18 cellular contexts compared by ENCODE assay signal in the genomic region with DNA sequence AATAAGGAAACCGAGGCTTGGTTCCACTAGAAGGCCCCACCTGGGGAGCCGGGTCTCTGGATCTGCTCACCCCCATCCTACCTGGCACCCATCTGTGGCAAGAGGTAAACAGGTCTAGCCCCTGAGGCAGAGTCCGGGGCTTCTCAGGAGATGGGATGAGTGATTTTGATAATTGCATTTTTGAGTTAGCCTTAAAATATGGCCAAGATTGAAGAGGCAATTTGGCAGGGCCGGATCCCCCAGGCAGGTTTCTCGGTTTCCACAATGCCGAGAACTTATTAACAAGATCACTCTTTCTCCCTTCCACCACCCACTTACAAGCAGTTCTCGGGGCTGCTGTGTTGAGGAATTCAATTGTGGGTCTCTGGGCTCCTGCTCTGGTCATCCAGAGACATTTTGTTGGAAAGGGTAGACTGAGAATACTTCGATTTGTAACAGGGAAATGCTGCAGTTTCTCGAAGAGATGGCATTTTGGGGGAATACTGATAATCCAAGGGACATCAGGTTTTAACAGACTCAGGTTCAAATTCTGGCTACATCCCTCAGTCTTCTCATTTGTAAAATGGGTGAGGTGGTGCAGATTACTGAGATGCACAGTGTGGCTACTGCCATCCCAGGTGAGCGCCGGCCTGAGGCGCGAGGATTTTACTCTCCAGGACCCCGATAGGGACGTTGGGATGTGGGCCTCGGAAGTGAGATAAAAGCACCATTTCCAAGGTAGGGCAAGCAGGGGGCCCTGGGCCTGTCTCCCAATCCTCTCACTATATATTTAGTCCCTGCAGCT.
A peak's percentile ranks its signal among the peaks of the same experiment; 100 is the strongest.
DNase-seq lines count a peak whose midpoint lies in the region; ATAC-seq, FAIRE-seq and TF ChIP-seq lines count a peak whose summit lies in the region.
"Had no signal": no experiment of that assay in that cellular context is flagged by ENCODE, and none has a peak within 500 bp of the region (broad histone marks: within the 10 kb centered on the region; RNA-seq: fewer than 3 reads in every experiment).

No MANE protein-coding gene starts in this region.

- WGBS in body of pancreas, 2 donors = 73 to 78% methylated on average over 14 to 16 of the region's 16 CpGs
- WGBS in sigmoid colon, 2 donors = 56 to 82% methylated on average over 16 of the region's 16 CpGs

- ATAC-seq in body of pancreas (no peak), GM18520 (IDR thresholded peaks at IDR 0.05; ENCODE audit: unreplicated experiment) (no peak), HG03097 (IDR thresholded peaks at IDR 0.05; ENCODE audit: low FRiP score, unreplicated experiment) (no peak)
- ATAC-seq: SK-N-SH treated with all-trans-retinoic acid at 6 μM for 48 hours had no signal

- H3K4me1 ChIP-seq in body of pancreas = peaks cover 38% of the 10 kb centered on the region
- peaks cover 0 to 8% (median 0%) of the 10 kb centered on the region in 4 donors for H3K4me1 ChIP-seq in sigmoid colon
- H3K4me1 ChIP-seq: HAP-1 had no signal

- TF ChIP-seq POLR2A in body of pancreas (IDR thresholded peaks at IDR 0.05) = no peak
- no peak for TF ChIP-seq POLR2A in sigmoid colon (IDR thresholded peaks at IDR 0.05)
- no peak for TF ChIP-seq POLR2A in GM12891 (IDR thresholded peaks at IDR 0.05; ENCODE audit: low read depth, low read length)

- H3K27me3 ChIP-seq in body of pancreas (no peaks in the 10 kb centered on the region), sigmoid colon (no peaks in the 10 kb centered on the region)
- H3K27me3 ChIP-seq: MG63 had no signal

- H3K9me3 ChIP-seq in body of pancreas = no peaks in the 10 kb centered on the region
- H3K9me3 ChIP-seq in sigmoid colon = no peaks in the 10 kb centered on the region
- H3K9me3 ChIP-seq: HAP-1, MG63 had no signal

- TF ChIP-seq CTCF in body of pancreas (IDR thresholded peaks at IDR 0.05) = no peak
- no peak for TF ChIP-seq CTCF in sigmoid colon (IDR thresholded peaks at IDR 0.05)

- H3K27ac ChIP-seq in body of pancreas (peak overlapping the region; percentile 29 to 55 (median 50)), sigmoid colon (no peak overlapping the region)
- H3K27ac ChIP-seq: GM23248 had no signal

- no peak overlapping the region for H3K4me3 ChIP-seq in body of pancreas
- H3K4me3 ChIP-seq in sigmoid colon = no peak overlapping the region
- H3K4me3 ChIP-seq: GM23248, HAP-1, MG63 had no signal

- H3K36me3 ChIP-seq in body of pancreas (replicated peaks in 1 of 2; ENCODE audit: insufficient read depth in 1 of 2, low read depth in 2 of 2) (no peaks in the 10 kb centered on the region), sigmoid colon (peaks cover 0 to 29% (median 11%) of the 10 kb centered on the region in 4 donors)

- DNase-seq in NCI-H69 (lab: John Stamatoyannopoulos, UW) (peak; percentile 54), body of pancreas (peak in 1 of 4 donors; percentile 21), mesenteric fat pad (ENCODE audit: low spot score) (peak; percentile 64), sigmoid colon (peak; percentile 40), GM12891 (ENCODE audit: insufficient read length, low spot score) (no peak), iPS-NIHi11 (ENCODE audit: low spot score) (no peak)
- DNase-seq: AML-193, DND-41, GM23248, Karpas-422, MG63, NCI-H446 treated with DMSO at 0.1 percent for 48 hours, SIG-M5 had no signal

- intact Hi-C loops in body of pancreas (cut with DNase I) (no loop called here), sigmoid colon (cut with DNase I) (no loop called here)

- FAIRE-seq in GM12891 (lab: Jason Lieb, UNC) = no peak
- FAIRE-seq: HTR-8/SVneo had no signal

- no peak for TF ChIP-seq EP300 in sigmoid colon (IDR thresholded peaks at IDR 0.05)

TF ChIP-seq in GM12891, 5 proteins besides CTCF, POLR2A, EP300 and RAD21:
- TF ChIP-seq TAF1 (IDR thresholded peaks at IDR 0.05; ENCODE audit: low read depth, low read length) = no peak
- TF ChIP-seq SPI1 (IDR thresholded peaks at IDR 0.05; ENCODE audit: low read depth, low read length) = no peak
- TF ChIP-seq PAX5 (IDR thresholded peaks at IDR 0.05; ENCODE audit: insufficient read depth, low read length, severe bottlenecking) = no peak
- no peak for TF ChIP-seq POLR2AphosphoS5 (IDR thresholded peaks at IDR 0.05; ENCODE audit: low read depth, low read length)
- no peak for TF ChIP-seq POU2F2 (IDR thresholded peaks at IDR 0.05; ENCODE audit: low read depth, low read length)

Comparison
In these comparisons a context has a peak if more than half of its experiments do, and no peak if none do; other contexts are left out.
1. DNase-seq: peak in NCI-H69 (single experiment), mesenteric fat pad (single experiment) and sigmoid colon (single experiment); none in GM12891 (single experiment) and iPS-NIHi11 (single experiment).
2. H3K27ac ChIP-seq: peak in body of pancreas (4 of 4); none in sigmoid colon (0 of 4).